28 cellular contexts compared by ENCODE assay signal in genomic region chr5:33457817-33458216, GRCh38. TPM values are rescaled to one million over a fixed set of nuclear protein-coding genes. Genes with fewer than 3 reads are reported as not detected.
DNase-seq lines count a peak whose midpoint lies in the region; ATAC-seq, FAIRE-seq and TF ChIP-seq lines count a peak whose summit lies in the region.
"Had no signal": no experiment of that assay in that cellular context is flagged by ENCODE, and none has a peak within 500 bp of the region (broad histone marks: within the 10 kb centered on the region; RNA-seq: fewer than 3 reads in every experiment).

No MANE protein-coding gene starts in this region.

- H3K79me1 ChIP-seq in H1 (ENCODE audit: low read depth, low read length) (peaks cover 2% of the 10 kb centered on the region; the same call in 1 of the 2 replicates), mesenchymal stem cell (replicated peaks; ENCODE audit: low read length, poor library complexity, severe bottlenecking) (peaks cover 16% of the 10 kb centered on the region)

- no peak overlapping the region for H2BK12ac ChIP-seq in H1 (ENCODE audit: low read depth, low read length)
- no peak overlapping the region for H2BK12ac ChIP-seq in mesenchymal stem cell (ENCODE audit: low read length in 2 of 2)

- H3K23ac ChIP-seq in H1 (ENCODE audit: insufficient read length): no peak overlapping the region
- H3K23ac ChIP-seq in mesenchymal stem cell (ENCODE audit: low read length in 2 of 2): peak overlapping the region in 1 of 2 experiments; percentile 89

- H4K8ac ChIP-seq in H1 (ENCODE audit: extremely low read depth, insufficient read depth, low read length) (no peak overlapping the region), mesenchymal stem cell (ENCODE audit: low read length) (no peak overlapping the region)

- WGBS in right cardiac atrium: 98% methylated on average over 1 of the region's 1 CpG
- 95% methylated on average over 1 of the region's 1 CpG; no CpG with 5 or more reads in 1 of the 2 experiments for WGBS in H1 (ENCODE audit: extremely low coverage in 1 of 2, insufficient coverage in 1 of 2, insufficient read length in 1 of 2, insufficient replicate concordance in 2 of 2, low coverage in 1 of 2, low lambda C conversion rate in 2 of 2, missing lambda C conversion rate in 1 of 2), 2 experiments
- no CpG with 5 or more reads among the region's 1 CpG for WGBS in mesenchymal stem cell
- 92 to 100% methylated on average over 1 of the region's 1 CpG for WGBS in thyroid gland, 2 donors

- TF ChIP-seq EP300 in H1 (IDR thresholded peaks at IDR 0.05; ENCODE audit: borderline replicate concordance in 1 of 2, low read depth in 2 of 2, low read length in 2 of 2): no peak

- no peak overlapping the region for H2BK120ac ChIP-seq in H1 (replicated peaks; ENCODE audit: low read depth, low read length)
- no peak overlapping the region for H2BK120ac ChIP-seq in mesenchymal stem cell (ENCODE audit: low read depth, low read length)

- intact Hi-C loops in right cardiac atrium (cut with DNase I): no loop called here
- intact Hi-C loops in thyroid gland (cut with DNase I): no loop called here

- H3K9ac ChIP-seq in H1 (replicated peaks in 1 of 4; ENCODE audit: extremely low read depth in 1 of 4, low read depth in 3 of 4, low read length in 3 of 4) (no peak overlapping the region), mesenchymal stem cell (ENCODE audit: low read length) (no peak overlapping the region)

- H3K36me3 ChIP-seq in right atrium auricular region: peaks cover 97% of the 10 kb centered on the region
- peaks cover 98% of the 10 kb centered on the region for H3K36me3 ChIP-seq in GM23338 (ENCODE audit: insufficient read depth)
- peaks cover 60 to 100% (median 94%) of the 10 kb centered on the region in 4 experiments for H3K36me3 ChIP-seq in H1 (ENCODE audit: control insufficient read depth in 2 of 4, insufficient read depth in 4 of 4, low read length in 3 of 4)
- H3K36me3 ChIP-seq in mesenchymal stem cell (ENCODE audit: control insufficient read depth in 1 of 2, insufficient read depth in 2 of 2, low read depth in 1 of 2, low read length in 2 of 2): peaks cover 19 to 98% of the 10 kb centered on the region in 2 experiments
- peaks cover 84 to 95% of the 10 kb centered on the region in 2 donors for H3K36me3 ChIP-seq in thyroid gland

- no peak overlapping the region for H3K4ac ChIP-seq in H1 (replicated peaks; ENCODE audit: insufficient read length, low read depth, low read length)
- H3K4ac ChIP-seq in mesenchymal stem cell (ENCODE audit: low read depth in 1 of 2, low read length in 2 of 2): no peak overlapping the region

- peak overlapping the region; percentile 61 for H3K27ac ChIP-seq in right cardiac atrium (ENCODE audit: low read length)
- peak overlapping the region in 1 of 2 donors; percentile 3 for H3K27ac ChIP-seq in right atrium auricular region
- peak overlapping the region; percentile 40 for H3K27ac ChIP-seq in GM23338 (ENCODE audit: low read depth)
- H3K27ac ChIP-seq in H1 (ENCODE audit: low read depth, low read length): no peak overlapping the region
- no peak overlapping the region for H3K27ac ChIP-seq in mesenchymal stem cell (ENCODE audit: low read length, poor library complexity, severe bottlenecking)
- H3K27ac ChIP-seq in thyroid gland: no peak overlapping the region

- DNase-seq in right cardiac atrium (no peak), right atrium auricular region (ENCODE audit: low spot score) (no peak), GM23338 (ENCODE audit: low spot score) (no peak), H1 (ENCODE audit: low read depth in 1 of 2, low spot score in 2 of 2) (no peak), mesenchymal stem cell (no peak), NCI-H2196 treated with DMSO at 0.1 percent for 48 hours (lab: John Stamatoyannopoulos, UW; ENCODE audit: unreplicated experiment) (no peak), thyroid gland (no peak)
- DNase-seq: ACHN; BE2C; C1 segment of cervical spinal cord; CD4-positive, CD25-positive, alpha-beta regulatory T cell; CD8-positive, alpha-beta memory T cell; COR-L47; DMS 273 treated with DMSO at 0.1 percent for 48 hours; DMS53; DND-41; EL; H7; HFFc6; KG1 had no signal

- H3K27ac Mint-ChIP-seq in GM23338: no peak overlapping the region
- H3K27ac Mint-ChIP-seq: CD4-positive, CD25-positive, alpha-beta regulatory T cell; HFFc6 had no signal

- H4K91ac ChIP-seq in H1 (replicated peaks; ENCODE audit: insufficient read length, low read length) (no peak overlapping the region), mesenchymal stem cell (ENCODE audit: low read length) (peak overlapping the region; percentile 21)

- no peak overlapping the region for H2BK20ac ChIP-seq in H1 (ENCODE audit: low read length)

- H3K14ac ChIP-seq in H1 (ENCODE audit: insufficient read length) (no peak overlapping the region), mesenchymal stem cell (ENCODE audit: low read length in 2 of 2) (no peak overlapping the region)

- H2AFZ ChIP-seq in GM23338: no peak overlapping the region
- H2AFZ ChIP-seq in H1 (ENCODE audit: low read length): no peak overlapping the region
- H2AFZ ChIP-seq in mesenchymal stem cell (ENCODE audit: low read depth, low read length): no peak overlapping the region

- peaks cover 46% of the 10 kb centered on the region for H4K20me1 ChIP-seq in GM23338 (replicated peaks; ENCODE audit: insufficient read depth)
- H4K20me1 ChIP-seq in H1 (replicated peaks in 1 of 2; ENCODE audit: control insufficient read depth in 1 of 2, insufficient read depth in 2 of 2, low read length in 2 of 2): peaks cover 1 to 4% of the 10 kb centered on the region in 2 experiments

- H3K9me2 ChIP-seq in GM23338 (ENCODE audit: insufficient read depth): no peaks in the 10 kb centered on the region

- no peak for FAIRE-seq in H1 (lab: Jason Lieb, UNC)
- FAIRE-seq: A204.1, G401.6, GM12891, GM18507, HTR-8/SVneo had no signal

- ATAC-seq in right cardiac atrium (no peak), GM23338 (no peak), HG02981 (IDR thresholded peaks at IDR 0.05; ENCODE audit: unreplicated experiment) (no peak)
- ATAC-seq: HCT116 had no signal

- H3K4me1 ChIP-seq in right cardiac atrium (ENCODE audit: control insufficient read depth, insufficient read depth, low read length) (peaks cover 4% of the 10 kb centered on the region), right atrium auricular region (peaks cover 0 to 13% of the 10 kb centered on the region in 2 donors), GM23338 (ENCODE audit: insufficient read depth) (no peaks in the 10 kb centered on the region), H1 (replicated peaks in 1 of 4; ENCODE audit: control insufficient read depth in 3 of 4, insufficient read depth in 4 of 4, low read length in 3 of 4) (no peaks in the 10 kb centered on the region), mesenchymal stem cell (ENCODE audit: control insufficient read depth, insufficient read depth, low read depth, low read length) (no peaks in the 10 kb centered on the region), thyroid gland (no peaks in the 10 kb centered on the region)
- H3K4me1 ChIP-seq: BE2C had no signal

- no peak overlapping the region for H4K5ac ChIP-seq in H1 (ENCODE audit: insufficient read length, low read depth, low read length)

- H3K79me2 ChIP-seq in GM23338 (replicated peaks; ENCODE audit: insufficient read depth) (peaks cover 73% of the 10 kb centered on the region), H1 (ENCODE audit: control insufficient read depth in 1 of 2, insufficient read depth in 2 of 2, low read length in 2 of 2) (peaks cover 0 to 34% of the 10 kb centered on the region in 2 experiments; a peak in 2 of 4 replicates)

- no peak overlapping the region for H3K56ac ChIP-seq in H1 (replicated peaks; ENCODE audit: insufficient read length, low read depth, low read length)

- H3K27me3 ChIP-seq in right cardiac atrium (ENCODE audit: control insufficient read depth, insufficient read depth) (no peaks in the 10 kb centered on the region), right atrium auricular region (no peaks in the 10 kb centered on the region), GM23338 (ENCODE audit: insufficient read depth) (no peaks in the 10 kb centered on the region), H1 (replicated peaks in 1 of 4; ENCODE audit: control insufficient read depth in 3 of 4, extremely low read depth in 1 of 4, insufficient read depth in 3 of 4, low read length in 3 of 4) (no peaks in the 10 kb centered on the region), mesenchymal stem cell (ENCODE audit: control insufficient read depth in 1 of 2, insufficient read depth in 1 of 2, low read length in 2 of 2) (no peaks in the 10 kb centered on the region), thyroid gland (no peaks in the 10 kb centered on the region)
- H3K27me3 ChIP-seq: BE2C had no signal

- POLR2A ChIA-PET in H1 (lab: Charles Lee; ENCODE audit: partially characterized antibody): interaction anchor here (1.0 to 13.0 kb wide), 5 partner anchors 10 to 31 kb away, joined by 3 to 179 read pairs (median 83); partner anchors contain the start of gene TARS1

- no peak overlapping the region for H3K4me3 ChIP-seq in right cardiac atrium (ENCODE audit: low read length)
- no peak overlapping the region for H3K4me3 ChIP-seq in right atrium auricular region
- no peak overlapping the region for H3K4me3 ChIP-seq in GM23338
- no peak overlapping the region for H3K4me3 ChIP-seq in H1 (ENCODE audit: extremely low read depth in 1 of 4, insufficient read depth in 2 of 4, low read depth in 3 of 4, low read length in 4 of 4)
- no peak overlapping the region for H3K4me3 ChIP-seq in mesenchymal stem cell (ENCODE audit: insufficient read depth in 1 of 2, low read depth in 1 of 2, low read length in 2 of 2)
- no peak overlapping the region for H3K4me3 ChIP-seq in thyroid gland (replicated peaks in 1 of 3)

- TF ChIP-seq POLR2A in H1 (IDR thresholded peaks at IDR 0.05; ENCODE audit: control extremely low read depth in 1 of 2, low read depth in 2 of 2, low read length in 2 of 2) (no peak), thyroid gland (IDR thresholded peaks at IDR 0.05) (no peak)

- no peaks in the 10 kb centered on the region for H3K4me1 Mint-ChIP-seq in GM23338
- H3K4me1 Mint-ChIP-seq: CD4-positive, CD25-positive, alpha-beta regulatory T cell; CD8-positive, alpha-beta memory T cell; IgD-negative memory B cell had no signal

- H2BK15ac ChIP-seq in H1 (ENCODE audit: low read length) (no peak overlapping the region), mesenchymal stem cell (ENCODE audit: low read depth, poor library complexity, severe bottlenecking) (no peak overlapping the region)

- H3K18ac ChIP-seq in H1 (ENCODE audit: extremely low read depth, low read length) (no peak overlapping the region), mesenchymal stem cell (ENCODE audit: low read depth in 1 of 2, low read length in 2 of 2) (no peak overlapping the region)

- no peak overlapping the region for H3K4me3 Mint-ChIP-seq in GM23338
- H3K4me3 Mint-ChIP-seq: CD4-positive, CD25-positive, alpha-beta regulatory T cell; CD8-positive, alpha-beta memory T cell; HFFc6; IgD-negative memory B cell had no signal

- H3K23me2 ChIP-seq in H1 (ENCODE audit: low read depth, low read length): no peaks in the 10 kb centered on the region

- H2BK5ac ChIP-seq in H1 (ENCODE audit: low read depth, low read length) (no peak overlapping the region), mesenchymal stem cell (ENCODE audit: low read depth, low read length, poor library complexity, severe bottlenecking) (no peak overlapping the region)

- H2AK5ac ChIP-seq in H1 (ENCODE audit: low read depth, low read length) (no peak overlapping the region), mesenchymal stem cell (ENCODE audit: low read length, severe bottlenecking) (no peak overlapping the region)

- H3K36me3 Mint-ChIP-seq in GM23338 (ENCODE audit: low read depth): peaks cover 100% of the 10 kb centered on the region

- CTCF ChIA-PET in H1 (lab: Charles Lee; ENCODE audit: partially characterized antibody): interaction anchor here (1.1 to 2.4 kb wide), 3 partner anchors 9 to 12 kb away, joined by 4 to 10 read pairs (median 4); no protein-coding TSS in a partner anchor

- H3F3A ChIP-seq in GM23338 (replicated peaks; ENCODE audit: low read depth): no peaks in the 10 kb centered on the region; the same call in 1 of the 2 replicates

- no peaks in the 10 kb centered on the region for H3K9me3 Mint-ChIP-seq in GM23338
- H3K9me3 Mint-ChIP-seq: CD4-positive, CD25-positive, alpha-beta regulatory T cell; CD8-positive, alpha-beta memory T cell; HFFc6; IgD-negative memory B cell had no signal

- TF ChIP-seq CTCF in right atrium auricular region (IDR thresholded peaks at IDR 0.05) (no peak), GM23338 (conservative IDR thresholded peaks at IDR 0.05; ENCODE audit: low read depth in 2 of 2) (no peak), H1 (IDR thresholded peaks at IDR 0.05; ENCODE audit: control extremely low read depth in 1 of 3, insufficient read depth in 1 of 3, low read depth in 1 of 3, low read length in 3 of 3) (no peak), thyroid gland (IDR thresholded peaks at IDR 0.05) (no peak)

- no peak for TF ChIP-seq RAD21 in H1 (IDR thresholded peaks at IDR 0.05 in 1 of 2, conservative IDR thresholded peaks at IDR 0.05 in 1 of 2; ENCODE audit: low read depth in 2 of 2, low read length in 2 of 2)

- H3K9me3 ChIP-seq in right cardiac atrium (ENCODE audit: control insufficient read depth, low read length) (no peaks in the 10 kb centered on the region), right atrium auricular region (no peaks in the 10 kb centered on the region), H1 (ENCODE audit: insufficient read depth in 2 of 2, low read depth in 1 of 2, low read length in 1 of 2) (no peaks in the 10 kb centered on the region), mesenchymal stem cell (ENCODE audit: control insufficient read depth, low read length) (no peaks in the 10 kb centered on the region), thyroid gland (no peaks in the 10 kb centered on the region)
- H3K9me3 ChIP-seq: BE2C had no signal

- no peak overlapping the region for H3K4me2 ChIP-seq in GM23338
- no peak overlapping the region for H3K4me2 ChIP-seq in H1 (ENCODE audit: insufficient read depth in 1 of 2, low read depth in 2 of 2, low read length in 2 of 2)
- no peak overlapping the region for H3K4me2 ChIP-seq in mesenchymal stem cell (ENCODE audit: low read length, poor library complexity, severe bottlenecking)

- no peaks in the 10 kb centered on the region for H3K27me3 Mint-ChIP-seq in GM23338 (ENCODE audit: insufficient read depth, low read depth, poor library complexity)
- H3K27me3 Mint-ChIP-seq: CD4-positive, CD25-positive, alpha-beta regulatory T cell; CD8-positive, alpha-beta memory T cell; IgD-negative memory B cell had no signal

RNA-seq across cellular contexts. Expression of gene TARS1, which starts 17.1 kb away (rescaled TPM):
- total RNA-seq in right cardiac atrium: 10 to 100 TPM; 61.7 to 85.0 (median 74.9) TPM
- polyA plus RNA-seq in right cardiac atrium: 62.6 TPM
- total RNA-seq in right atrium auricular region: 10 to 100 TPM; 45.8 to 66.6 TPM
- total RNA-seq in GM23338 (2014; rRNA removed; shearing (Covaris generic)): 468 and 473 TPM in 2 replicates
- 444 and 458 TPM in 2 replicates for polyA plus RNA-seq in GM23338 (2016; fragmentation: Nextera tagmentation; extraction: Ambion mirVana)
- 445 TPM in 2 replicates for total RNA-seq in H1 (2021; fragmentation: NEBNext Ultra II Directional; extraction: Animal tissue kit (Norgen Biotek cat#: 25700))
- 68.2 and 94.4 TPM in 2 replicates for polyA plus RNA-seq in H1 (2011; rRNA removed)
- polyA plus RNA-seq in H1 (2011; cell fraction: cytosol; rRNA removed): 178 TPM
- polyA plus RNA-seq in H1 (2011; cell fraction: nucleus; rRNA removed): 83.3 TPM
- 228 to 439 TPM (median 275 TPM) in 4 replicates for polyA plus RNA-seq in H1 (2012, experiment 1 of 2)
- 39.4 TPM for polyA plus RNA-seq in H1 (2012, experiment 2 of 2)
- 374 TPM for polyA plus RNA-seq in H1 (2013, experiment 1 of 2)
- 374 TPM for polyA plus RNA-seq in H1 (2013, experiment 2 of 2)
- 216 and 217 TPM in 2 replicates for polyA minus RNA-seq in H1 (2011; rRNA and poly(A)+ RNA removed)
- polyA minus RNA-seq in H1 (2011; cell fraction: cytosol; rRNA and poly(A)+ RNA removed): 142 TPM
- 125 TPM for polyA minus RNA-seq in H1 (2011; cell fraction: nucleus; rRNA and poly(A)+ RNA removed)
- 298 TPM for polyA plus RNA-seq in mesenchymal stem cell (2013, experiment 1 of 2)
- 310 TPM for polyA plus RNA-seq in mesenchymal stem cell (2013, experiment 2 of 2)
- 10 to 100 TPM; 78.3 to 96.6 (median 81.1) TPM for total RNA-seq in thyroid gland

Comparison
In these comparisons a context has a peak if more than half of its experiments do, and no peak if none do; other contexts are left out.
1. H3K27ac ChIP-seq: peak in right cardiac atrium (single experiment) and GM23338 (single experiment); none in H1 (single experiment), mesenchymal stem cell (single experiment) and thyroid gland (0 of 3).